ENCODE assay signal across 2 cellular contexts in genomic region chr3:57675530-57675929, GRCh38.
A peak's percentile ranks its signal among the peaks of the same experiment; 100 is the strongest.
TF ChIP-seq lines count a peak whose summit lies in the region.

No MANE protein-coding gene starts in this region.

TF ChIP-seq in Ishikawa, 13 proteins besides CTCF, POLR2A, EP300 and RAD21 (continued from another document):
- no peak for TF ChIP-seq REST (IDR thresholded peaks at IDR 0.05; ENCODE audit: low read depth)
- 0 out of 2 replicates have a peak, but pooled peaks have one; percentile 27 for TF ChIP-seq NFIC (IDR thresholded peaks at IDR 0.05)
- TF ChIP-seq YY1 (IDR thresholded peaks at IDR 0.05; ENCODE audit: low read depth) = no peak
- no peak for TF ChIP-seq CREB1 (IDR thresholded peaks at IDR 0.05; ENCODE audit: low read depth)
TF ChIP-seq in Ishikawa: peak in this region for 1.

TF ChIP-seq in GM12878, 131 proteins besides CTCF, POLR2A, EP300 and RAD21 (continued from another document):
- TF ChIP-seq REST (IDR thresholded peaks at IDR 0.05; ENCODE audit: low read depth, low read length) = no peak
- peak; percentile 38 for TF ChIP-seq MEF2B (IDR thresholded peaks at IDR 0.05; ENCODE audit: partially characterized antibody, poor library complexity, severe bottlenecking)
TF ChIP-seq in GM12878: peak in this region for 3.
